ENCODE assay signal across 8 cellular contexts in genomic region chr13:51793570-51794273, GRCh38. TPM values are rescaled to one million over a fixed set of nuclear protein-coding genes. Genes with fewer than 3 reads are reported as not detected.
DNase-seq lines count a peak whose midpoint lies in the region; ATAC-seq, FAIRE-seq and TF ChIP-seq lines count a peak whose summit lies in the region.

No MANE protein-coding gene starts in this region.

- no peak overlapping the region for H3K4me3 ChIP-seq in keratinocyte (ENCODE audit: control insufficient read depth in 2 of 3, extremely low read depth in 1 of 3, insufficient read depth in 2 of 3, low read depth in 1 of 3, low read length in 3 of 3)
- no peak overlapping the region for H3K4me3 ChIP-seq in stomach

- dilution Hi-C loops in keratinocyte (cut with MboI; ENCODE audit: extremely low pct_ligation_motif_present, low sequenced_read_pairs), result no loop called here

- no peak overlapping the region for H3K4me2 ChIP-seq in keratinocyte (ENCODE audit: control insufficient read depth, extremely low read depth, insufficient read depth, low read depth, low read length)

- in situ Hi-C loops in KBM-7 (cut with MboI; ENCODE audit: low pct_unique_long_range_greater_than_20kb, low sequenced_read_pairs), result loop anchor here (25.0 kb wide), 1 partner anchor 356 kb away; no protein-coding TSS in a partner anchor

- no peak for TF ChIP-seq POLR2A in stomach (IDR thresholded peaks at IDR 0.05)

- peaks cover 15% of the 10 kb centered on the region for H3K4me1 ChIP-seq in keratinocyte (ENCODE audit: control insufficient read depth, extremely low read depth, insufficient read depth, low read length)
- H3K4me1 ChIP-seq in stomach, result peaks cover 0 to 11% (median 0%) of the 10 kb centered on the region in 4 donors

- TF ChIP-seq EP300 in stomach (IDR thresholded peaks at IDR 0.05), result no peak

- FAIRE-seq in keratinocyte (lab: Jason Lieb, UNC) (peak; percentile 90), D721Med (lab: Jason Lieb, UNC) (no peak)

- H3K79me2 ChIP-seq in keratinocyte (ENCODE audit: control insufficient read depth, insufficient read depth, low read length), result no peaks in the 10 kb centered on the region

- TF ChIP-seq CTCF in keratinocyte (optimal IDR thresholded peaks at IDR 0.05 in 1 of 3, IDR thresholded peaks at IDR 0.05 in 1 of 3, conservative IDR thresholded peaks at IDR 0.05 in 1 of 3; ENCODE audit: extremely low read depth in 1 of 3, insufficient read depth in 2 of 3, low read length in 3 of 3), result no peak
- no peak for TF ChIP-seq CTCF in stomach (IDR thresholded peaks at IDR 0.05)
- TF ChIP-seq CTCF in D721Med (IDR thresholded peaks at IDR 0.05; ENCODE audit: insufficient read depth, missing control alignments), result no peak

- ATAC-seq in GM21529 (IDR thresholded peaks at IDR 0.05; ENCODE audit: unreplicated experiment), result peak; percentile 70

- H3K27me3 ChIP-seq in keratinocyte (ENCODE audit: control insufficient read depth, extremely low read depth, insufficient read depth, low read length) (no peaks in the 10 kb centered on the region), stomach (no peaks in the 10 kb centered on the region)

- WGBS in stomach, 5 donors, result 64 to 85% (median 74%) methylated on average over 6 of the region's 6 CpGs

- DNase-seq in EL (peak; percentile 78), KBM-7 (peak; percentile 97), keratinocyte (ENCODE audit: low read depth, low spot score) (no peak), stomach (no peak), D721Med (ENCODE audit: insufficient read length, low spot score) (no peak), NCI-H774 (lab: John Stamatoyannopoulos, UW) (no peak)
- peak; percentile 63 to 73 for DNase-seq in activated T-cell treated with anti-CD3 and anti-CD28 coated beads, Interleukin-2, amount 50 U/mL, for 48 hours

- H4K20me1 ChIP-seq in keratinocyte (ENCODE audit: control insufficient read depth, extremely low read depth, insufficient read depth, low read length), result no peaks in the 10 kb centered on the region

- H3K27ac ChIP-seq in keratinocyte (ENCODE audit: control insufficient read depth, insufficient read depth, low read length) (peak overlapping the region; percentile 0), stomach (peak overlapping the region in 3 of 5 donors; percentile 3 to 46 (median 7))

- intact Hi-C loops in stomach (cut with DNase I; ENCODE audit: low total_unique reads), result loop anchor here (10.0 kb wide), 1 partner anchor 349 kb away; no protein-coding TSS in a partner anchor

- H3K36me3 ChIP-seq in keratinocyte (ENCODE audit: control insufficient read depth in 2 of 2, extremely low read depth in 1 of 2, insufficient read depth in 2 of 2, low read length in 2 of 2) (no peaks in the 10 kb centered on the region), stomach (peaks cover 5 to 21% (median 16%) of the 10 kb centered on the region in 4 donors)

- H3K9ac ChIP-seq in keratinocyte (ENCODE audit: control insufficient read depth, extremely low read depth, insufficient read depth, low read length), result no peak overlapping the region

- no peaks in the 10 kb centered on the region for H3K9me1 ChIP-seq in keratinocyte (ENCODE audit: control insufficient read depth, extremely low read depth, insufficient read depth, low read length)

- H3K9me3 ChIP-seq in keratinocyte (ENCODE audit: control insufficient read depth, low read depth, low read length) (no peaks in the 10 kb centered on the region), stomach (no peaks in the 10 kb centered on the region)

- H2AFZ ChIP-seq in keratinocyte (ENCODE audit: control insufficient read depth, low read length), result peak overlapping the region; percentile 60

RNA-seq across cellular contexts. Expression of gene DHRS12, which starts 10.2 kb away (rescaled TPM):
- 5.4 to 7.3 TPM (median 6.1 TPM) in 3 replicates for polyA plus RNA-seq in keratinocyte
- 11.3 TPM for polyA plus RNA-seq in keratinocyte (2011; ENCODE audit: low read depth)
- polyA plus RNA-seq in keratinocyte (2011; cell fraction: cytosol; rRNA removed), result 7.3 and 7.5 TPM in 2 replicates
- polyA plus RNA-seq in keratinocyte (2011; cell fraction: nucleus; rRNA removed), result 3.8 and 5.6 TPM in 2 replicates
- 4.8 and 7.2 TPM in 2 replicates for polyA plus RNA-seq in keratinocyte (2012; ENCODE audit: low replicate concordance)
- 1.4 to 4.3 TPM (median 3.9 TPM) in 3 replicates for polyA minus RNA-seq in keratinocyte
- polyA minus RNA-seq in keratinocyte (2011; cell fraction: cytosol; rRNA and poly(A)+ RNA removed), result 3.8 TPM
- 1.9 and 3.1 TPM in 2 replicates for polyA minus RNA-seq in keratinocyte (2011; cell fraction: nucleus; rRNA and poly(A)+ RNA removed)
- 10 to 100 TPM in 2 of 5 donors, 1 to 10 TPM in 2, not detected in 1; 4.2 to 18.1 (median 10.6) TPM for total RNA-seq in stomach
- 10 to 100 TPM; 14.1 to 27.2 (median 20.9) TPM for polyA plus RNA-seq in stomach

RNA-seq across cellular contexts. Expression of gene TMEM272, which starts 51.3 kb away (rescaled TPM):
- 0.01 TPM in 1 of 3 replicates, not detected in the others for polyA plus RNA-seq in keratinocyte
- not detected for polyA plus RNA-seq in keratinocyte (2011; ENCODE audit: low read depth)
- polyA plus RNA-seq in keratinocyte (2011; cell fraction: cytosol; rRNA removed), result not detected in 2 replicates
- polyA plus RNA-seq in keratinocyte (2011; cell fraction: nucleus; rRNA removed), result 0.05 TPM in 1 of 2 replicates, not detected in the other
- not detected in 2 replicates for polyA plus RNA-seq in keratinocyte (2012; ENCODE audit: low replicate concordance)
- 0.06 to 0.13 TPM in 2 of 3 replicates, not detected in the other for polyA minus RNA-seq in keratinocyte
- not detected for polyA minus RNA-seq in keratinocyte (2011; cell fraction: cytosol; rRNA and poly(A)+ RNA removed)
- 0.16 and 0.21 TPM in 2 replicates for polyA minus RNA-seq in keratinocyte (2011; cell fraction: nucleus; rRNA and poly(A)+ RNA removed)
- under 1 TPM in 1 of 5 donors, not detected in 4; 0.37 TPM for total RNA-seq in stomach
- under 1 TPM in 1 of 3 donors, not detected in 2; 0.03 TPM for polyA plus RNA-seq in stomach

Comparison
In these comparisons a context has a peak if more than half of its experiments do, and no peak if none do; other contexts are left out.
1. DNase-seq: peak in EL (single experiment), KBM-7 (single experiment) and activated T-cell treated with anti-CD3 and anti-CD28 coated beads, Interleukin-2, amount 50 U/mL, for 48 hours (2 of 2); none in keratinocyte (single experiment), stomach (single experiment), D721Med (single experiment) and NCI-H774 (single experiment).